ENCODE assay signal across 8 cellular contexts in genomic region chr6:41066867-41067304, GRCh38. TPM values are rescaled to one million over a fixed set of nuclear protein-coding genes. Genes with fewer than 3 reads are reported as not detected.
DNase-seq lines count a peak whose midpoint lies in the region; ATAC-seq and TF ChIP-seq lines count a peak whose summit lies in the region.

No MANE protein-coding gene starts in this region.

- WGBS in heart left ventricle, 4 donors: 24 to 27% (median 25%) methylated on average over 3 of the region's 3 CpGs

- H3K27me3 ChIP-seq in Loucy (ENCODE audit: insufficient read depth, low read length, poor library complexity, severe bottlenecking) (no peaks in the 10 kb centered on the region), heart left ventricle (no peaks in the 10 kb centered on the region)

- H3K4me3 Mint-ChIP-seq in activated naive CD4-positive, alpha-beta T cell treated with anti-CD3 and anti-CD28 coated beads, Interleukin-2, amount 10 ng/mL, durations not matched to agents 7 days and 5 days: no peak overlapping the region

- no peak overlapping the region for H3K4me2 ChIP-seq in Loucy (ENCODE audit: low read depth, low read length, poor library complexity, severe bottlenecking)

- H3K9ac ChIP-seq in Loucy (ENCODE audit: low read depth, low read length, poor library complexity, severe bottlenecking) (no peak overlapping the region), SK-N-MC (ENCODE audit: insufficient read length) (no peak overlapping the region)

- DNase-seq in DMS53 treated with DMSO at 0.1 percent for 48 hours (lab: John Stamatoyannopoulos, UW; ENCODE audit: unreplicated experiment) (peak; percentile 72), SK-N-MC (ENCODE audit: low read depth, low spot score) (peak; percentile 73), heart left ventricle (peak in 4 of 5 donors; percentile 61 to 76 (median 73)), retinal pigment epithelial cell (ENCODE audit: low read depth) (peak; percentile 37)
- peak; percentile 76 for DNase-seq in activated naive CD4-positive, alpha-beta T cell treated with anti-CD3 and anti-CD28 coated beads, Interleukin-2, amount 10 ng/mL, durations not matched to agents 7 days and 5 days

- no peaks in the 10 kb centered on the region for H4K20me1 ChIP-seq in Loucy (ENCODE audit: insufficient read depth, low read length, poor library complexity, severe bottlenecking)

- H3K36me3 ChIP-seq in Loucy (ENCODE audit: insufficient read depth, low read length) (no peaks in the 10 kb centered on the region; the same call in 1 of the 2 replicates), SK-N-MC (ENCODE audit: insufficient read depth, low read length) (no peaks in the 10 kb centered on the region), heart left ventricle (peaks cover 0 to 85% (median 58%) of the 10 kb centered on the region in 9 donors)

- no peaks in the 10 kb centered on the region for H3K9me2 ChIP-seq in Loucy (replicated peaks; ENCODE audit: low read depth, low read length)

- CTCF ChIA-PET in activated naive CD4-positive, alpha-beta T cell treated with anti-CD3 and anti-CD28 coated beads, Interleukin-2, amount 10 ng/mL, durations not matched to agents 7 days and 5 days (lab: Charles Lee): interaction anchor here (0.9 to 3.1 kb wide), 5 partner anchors 10 to 62 kb away, joined by 3 to 19 read pairs (median 6); partner anchors contain the start of gene UNC5CL

- H3K9me3 ChIP-seq in Loucy (ENCODE audit: insufficient read depth, low read depth, low read length) (no peaks in the 10 kb centered on the region), SK-N-MC (ENCODE audit: low read depth, low read length) (no peaks in the 10 kb centered on the region), heart left ventricle (no peaks in the 10 kb centered on the region)

- H3K4me3 ChIP-seq in Loucy (ENCODE audit: low read length, poor library complexity, severe bottlenecking) (no peak overlapping the region), SK-N-MC (no peak overlapping the region), heart left ventricle (no peak overlapping the region), retinal pigment epithelial cell (ENCODE audit: low read length) (no peak overlapping the region)

- no peak overlapping the region for H2AFZ ChIP-seq in Loucy (ENCODE audit: low read length)

- H3F3A ChIP-seq in Loucy (ENCODE audit: low read depth): peaks cover 8% of the 10 kb centered on the region

- H3K27ac Mint-ChIP-seq in activated naive CD4-positive, alpha-beta T cell treated with anti-CD3 and anti-CD28 coated beads, Interleukin-2, amount 10 ng/mL, durations not matched to agents 7 days and 5 days: no peak overlapping the region

- TF ChIP-seq POLR2A in heart left ventricle (IDR thresholded peaks at IDR 0.05): no peak

- no peak overlapping the region for H3K27ac ChIP-seq in SK-N-MC
- H3K27ac ChIP-seq in heart left ventricle: peak overlapping the region in 2 of 12 donors; percentile 3 to 7

- intact Hi-C loops in heart left ventricle (cut with DNase I): loop anchor here in 9 of 10 donors (2.0 to 10.0 kb wide), 7 partner anchors 35 to 170 kb away; no protein-coding TSS in a partner anchor

- TF ChIP-seq CTCF in Loucy (conservative IDR thresholded peaks at IDR 0.05; ENCODE audit: low read length) (peak; percentile 93), heart left ventricle (IDR thresholded peaks at IDR 0.05) (peak; percentile 74 to 90 (median 86)), retinal pigment epithelial cell (conservative IDR thresholded peaks at IDR 0.05; ENCODE audit: low read depth, low read length) (peak; percentile 85)

- H3K36me3 Mint-ChIP-seq in activated naive CD4-positive, alpha-beta T cell treated with anti-CD3 and anti-CD28 coated beads, Interleukin-2, amount 10 ng/mL, durations not matched to agents 7 days and 5 days: peaks cover 52% of the 10 kb centered on the region

- peaks cover 64% of the 10 kb centered on the region for H3K4me1 Mint-ChIP-seq in activated naive CD4-positive, alpha-beta T cell treated with anti-CD3 and anti-CD28 coated beads, Interleukin-2, amount 10 ng/mL, durations not matched to agents 7 days and 5 days

- no peaks in the 10 kb centered on the region for H3K9me3 Mint-ChIP-seq in activated naive CD4-positive, alpha-beta T cell treated with anti-CD3 and anti-CD28 coated beads, Interleukin-2, amount 10 ng/mL, durations not matched to agents 7 days and 5 days

- no peaks in the 10 kb centered on the region for H3K27me3 Mint-ChIP-seq in activated naive CD4-positive, alpha-beta T cell treated with anti-CD3 and anti-CD28 coated beads, Interleukin-2, amount 10 ng/mL, durations not matched to agents 7 days and 5 days

- H3K79me2 ChIP-seq in Loucy (ENCODE audit: insufficient read depth, low read length): peaks cover 27% of the 10 kb centered on the region

- no peak for ATAC-seq in heart left ventricle
- ATAC-seq in HG03439 (IDR thresholded peaks at IDR 0.05; ENCODE audit: unreplicated experiment): no peak
- no peak for ATAC-seq in GM18870 (IDR thresholded peaks at IDR 0.05; ENCODE audit: unreplicated experiment)

- peaks cover 40% of the 10 kb centered on the region for H3K4me1 ChIP-seq in Loucy (ENCODE audit: insufficient read depth, low read length, poor library complexity, severe bottlenecking)
- peaks cover 0 to 38% (median 11%) of the 10 kb centered on the region in 12 donors for H3K4me1 ChIP-seq in heart left ventricle

RNA-seq across cellular contexts. Expression of gene OARD1, which starts 5.3 kb away (rescaled TPM):
- total RNA-seq in heart left ventricle: 10 to 100 TPM; 12.8 to 21.8 (median 17.7) TPM
- polyA plus RNA-seq in heart left ventricle: 10 to 100 TPM; 26.6 to 28.1 TPM

RNA-seq across cellular contexts. Expression of gene NFYA, which starts 5.9 kb away (rescaled TPM):
- total RNA-seq in heart left ventricle: 10 to 100 TPM in 4 of 9 donors, 1 to 10 TPM in 5; 6.5 to 12.5 (median 9.7) TPM
- 1 to 10 TPM; 4.3 to 7.3 TPM for polyA plus RNA-seq in heart left ventricle

RNA-seq across cellular contexts. Expression of gene APOBEC2, which starts 13.9 kb away (rescaled TPM):
- total RNA-seq in heart left ventricle: 100 to 1,000 TPM; 139 to 524 (median 237) TPM
- polyA plus RNA-seq in heart left ventricle: 100 to 1,000 TPM in 1 of 2 donors, 10 to 100 TPM in 1; 72.3 to 237 TPM

RNA-seq across cellular contexts. Expression of gene TSPO2, which starts 24.6 kb away (rescaled TPM):
- total RNA-seq in heart left ventricle: not detected
- not detected for polyA plus RNA-seq in heart left ventricle

RNA-seq across cellular contexts. Expression of gene UNC5CL, which starts 27.9 kb away (rescaled TPM):
- 1 to 10 TPM in 1 of 9 donors, under 1 TPM in 8; 0.21 to 1.1 (median 0.50) TPM for total RNA-seq in heart left ventricle
- under 1 TPM; 0.50 to 0.65 TPM for polyA plus RNA-seq in heart left ventricle
